In genomic region chr3:157111578-157111977, GRCh38 we compare ENCODE assay signal across 1 cellular context.
TF ChIP-seq lines count a peak whose summit lies in the region.

No MANE protein-coding gene starts in this region.

TF ChIP-seq in HepG2, 621 proteins besides CTCF, POLR2A, EP300 and RAD21 (continued from another document):
- no peak for TF ChIP-seq ATF6 (CRISPR knock-in tag; conservative IDR thresholded peaks at IDR 0.05)
- TF ChIP-seq, protein P1, sequence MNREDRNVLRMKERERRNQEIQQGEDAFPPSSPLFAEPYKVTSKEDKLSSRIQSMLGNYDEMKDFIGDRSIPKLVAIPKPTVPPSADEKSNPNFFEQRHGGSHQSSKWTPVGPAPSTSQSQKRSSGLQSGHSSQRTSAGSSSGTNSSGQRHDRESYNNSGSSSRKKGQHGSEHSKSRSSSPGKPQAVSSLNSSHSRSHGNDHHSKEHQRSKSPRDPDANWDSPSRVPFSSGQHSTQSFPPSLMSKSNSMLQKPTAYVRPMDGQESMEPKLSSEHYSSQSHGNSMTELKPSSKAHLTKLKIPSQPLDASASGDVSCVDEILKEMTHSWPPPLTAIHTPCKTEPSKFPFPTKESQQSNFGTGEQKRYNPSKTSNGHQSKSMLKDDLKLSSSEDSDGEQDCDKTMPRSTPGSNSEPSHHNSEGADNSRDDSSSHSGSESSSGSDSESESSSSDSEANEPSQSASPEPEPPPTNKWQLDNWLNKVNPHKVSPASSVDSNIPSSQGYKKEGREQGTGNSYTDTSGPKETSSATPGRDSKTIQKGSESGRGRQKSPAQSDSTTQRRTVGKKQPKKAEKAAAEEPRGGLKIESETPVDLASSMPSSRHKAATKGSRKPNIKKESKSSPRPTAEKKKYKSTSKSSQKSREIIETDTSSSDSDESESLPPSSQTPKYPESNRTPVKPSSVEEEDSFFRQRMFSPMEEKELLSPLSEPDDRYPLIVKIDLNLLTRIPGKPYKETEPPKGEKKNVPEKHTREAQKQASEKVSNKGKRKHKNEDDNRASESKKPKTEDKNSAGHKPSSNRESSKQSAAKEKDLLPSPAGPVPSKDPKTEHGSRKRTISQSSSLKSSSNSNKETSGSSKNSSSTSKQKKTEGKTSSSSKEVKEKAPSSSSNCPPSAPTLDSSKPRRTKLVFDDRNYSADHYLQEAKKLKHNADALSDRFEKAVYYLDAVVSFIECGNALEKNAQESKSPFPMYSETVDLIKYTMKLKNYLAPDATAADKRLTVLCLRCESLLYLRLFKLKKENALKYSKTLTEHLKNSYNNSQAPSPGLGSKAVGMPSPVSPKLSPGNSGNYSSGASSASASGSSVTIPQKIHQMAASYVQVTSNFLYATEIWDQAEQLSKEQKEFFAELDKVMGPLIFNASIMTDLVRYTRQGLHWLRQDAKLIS (CRISPR knock-in tag; IDR thresholded peaks at IDR 0.05), result no peak
- TF ChIP-seq BCLAF1 (IDR thresholded peaks at IDR 0.05), result no peak
- TF ChIP-seq SYNCRIP (IDR thresholded peaks at IDR 0.05; ENCODE audit: insufficient read depth, low read depth, low read length), result no peak
- no peak for TF ChIP-seq GZF1 (CRISPR knock-in tag; IDR thresholded peaks at IDR 0.05)
- no peak for TF ChIP-seq ZNF256 (CRISPR knock-in tag; conservative IDR thresholded peaks at IDR 0.05)
